Comparison of ENCODE assay signal across 1 cellular context in the genomic region with DNA sequence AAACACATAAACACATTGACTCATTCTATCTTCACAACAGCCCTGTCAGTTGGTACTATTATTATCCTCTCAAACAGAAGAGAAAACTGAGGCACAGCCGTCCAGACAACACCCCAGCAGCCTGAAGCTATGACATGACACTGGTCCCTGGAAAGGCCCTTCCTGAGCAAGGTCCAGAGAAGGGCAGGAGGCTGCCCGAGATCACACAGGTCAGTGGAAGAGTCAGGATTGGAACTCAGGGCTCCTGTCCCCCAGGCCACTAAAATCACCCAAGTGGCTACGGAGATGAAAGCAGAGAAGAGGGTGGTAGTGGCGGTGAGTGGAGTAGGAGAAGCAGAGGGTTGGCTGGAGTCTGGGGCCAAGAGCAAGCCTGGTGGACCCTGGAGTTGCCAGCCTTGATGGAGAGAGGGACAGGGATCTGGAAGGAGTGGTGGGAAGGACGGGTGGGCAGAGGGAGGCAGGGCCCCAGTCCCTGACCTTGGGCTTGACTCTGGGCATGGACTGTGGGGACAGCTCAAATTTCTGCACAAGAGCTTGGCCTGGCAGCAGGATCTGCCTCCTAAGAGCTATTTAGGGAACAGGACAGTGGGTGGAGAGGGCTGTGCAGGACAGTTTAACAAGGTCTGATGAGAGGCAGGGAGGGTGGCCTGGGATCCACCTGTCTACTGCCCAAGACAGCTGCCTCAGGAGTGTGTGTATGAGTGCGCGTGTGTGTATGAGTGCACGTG.
TF ChIP-seq lines count a peak whose summit lies in the region.

No MANE protein-coding gene starts in this region.

TF ChIP-seq in WTC11, 78 proteins besides CTCF, POLR2A, EP300 and RAD21 (continued from another document):
- TF ChIP-seq, protein P1, sequence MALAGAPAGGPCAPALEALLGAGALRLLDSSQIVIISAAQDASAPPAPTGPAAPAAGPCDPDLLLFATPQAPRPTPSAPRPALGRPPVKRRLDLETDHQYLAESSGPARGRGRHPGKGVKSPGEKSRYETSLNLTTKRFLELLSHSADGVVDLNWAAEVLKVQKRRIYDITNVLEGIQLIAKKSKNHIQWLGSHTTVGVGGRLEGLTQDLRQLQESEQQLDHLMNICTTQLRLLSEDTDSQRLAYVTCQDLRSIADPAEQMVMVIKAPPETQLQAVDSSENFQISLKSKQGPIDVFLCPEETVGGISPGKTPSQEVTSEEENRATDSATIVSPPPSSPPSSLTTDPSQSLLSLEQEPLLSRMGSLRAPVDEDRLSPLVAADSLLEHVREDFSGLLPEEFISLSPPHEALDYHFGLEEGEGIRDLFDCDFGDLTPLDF (CRISPR knock-in tag; IDR thresholded peaks at IDR 0.05): no peak
- TF ChIP-seq PRRX2 (CRISPR knock-in tag; IDR thresholded peaks at IDR 0.05) (no peak), ZNF416 (CRISPR knock-in tag; IDR thresholded peaks at IDR 0.05) (no peak), TEAD1 (CRISPR knock-in tag; IDR thresholded peaks at IDR 0.05) (no peak), SP1 (CRISPR knock-in tag; conservative IDR thresholded peaks at IDR 0.05) (no peak), JUN (CRISPR knock-in tag; IDR thresholded peaks at IDR 0.05) (no peak), GRHL2 (CRISPR knock-in tag; IDR thresholded peaks at IDR 0.05; ENCODE audit: insufficient replicate concordance, severe bottlenecking) (no peak), GABPB1 (CRISPR knock-in tag; IDR thresholded peaks at IDR 0.05) (no peak)
- TF ChIP-seq, protein P2, sequence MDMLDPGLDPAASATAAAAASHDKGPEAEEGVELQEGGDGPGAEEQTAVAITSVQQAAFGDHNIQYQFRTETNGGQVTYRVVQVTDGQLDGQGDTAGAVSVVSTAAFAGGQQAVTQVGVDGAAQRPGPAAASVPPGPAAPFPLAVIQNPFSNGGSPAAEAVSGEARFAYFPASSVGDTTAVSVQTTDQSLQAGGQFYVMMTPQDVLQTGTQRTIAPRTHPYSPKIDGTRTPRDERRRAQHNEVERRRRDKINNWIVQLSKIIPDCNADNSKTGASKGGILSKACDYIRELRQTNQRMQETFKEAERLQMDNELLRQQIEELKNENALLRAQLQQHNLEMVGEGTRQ (CRISPR knock-in tag; IDR thresholded peaks at IDR 0.05): no peak
- TF ChIP-seq, protein P3, sequence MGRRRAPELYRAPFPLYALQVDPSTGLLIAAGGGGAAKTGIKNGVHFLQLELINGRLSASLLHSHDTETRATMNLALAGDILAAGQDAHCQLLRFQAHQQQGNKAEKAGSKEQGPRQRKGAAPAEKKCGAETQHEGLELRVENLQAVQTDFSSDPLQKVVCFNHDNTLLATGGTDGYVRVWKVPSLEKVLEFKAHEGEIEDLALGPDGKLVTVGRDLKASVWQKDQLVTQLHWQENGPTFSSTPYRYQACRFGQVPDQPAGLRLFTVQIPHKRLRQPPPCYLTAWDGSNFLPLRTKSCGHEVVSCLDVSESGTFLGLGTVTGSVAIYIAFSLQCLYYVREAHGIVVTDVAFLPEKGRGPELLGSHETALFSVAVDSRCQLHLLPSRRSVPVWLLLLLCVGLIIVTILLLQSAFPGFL (CRISPR knock-in tag; IDR thresholded peaks at IDR 0.05; ENCODE audit: borderline replicate concordance): no peak
- TF ChIP-seq, protein P4, sequence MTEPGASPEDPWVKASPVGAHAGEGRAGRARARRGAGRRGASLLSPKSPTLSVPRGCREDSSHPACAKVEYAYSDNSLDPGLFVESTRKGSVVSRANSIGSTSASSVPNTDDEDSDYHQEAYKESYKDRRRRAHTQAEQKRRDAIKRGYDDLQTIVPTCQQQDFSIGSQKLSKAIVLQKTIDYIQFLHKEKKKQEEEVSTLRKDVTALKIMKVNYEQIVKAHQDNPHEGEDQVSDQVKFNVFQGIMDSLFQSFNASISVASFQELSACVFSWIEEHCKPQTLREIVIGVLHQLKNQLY (CRISPR knock-in tag; IDR thresholded peaks at IDR 0.05): no peak
- TF ChIP-seq, protein P5, sequence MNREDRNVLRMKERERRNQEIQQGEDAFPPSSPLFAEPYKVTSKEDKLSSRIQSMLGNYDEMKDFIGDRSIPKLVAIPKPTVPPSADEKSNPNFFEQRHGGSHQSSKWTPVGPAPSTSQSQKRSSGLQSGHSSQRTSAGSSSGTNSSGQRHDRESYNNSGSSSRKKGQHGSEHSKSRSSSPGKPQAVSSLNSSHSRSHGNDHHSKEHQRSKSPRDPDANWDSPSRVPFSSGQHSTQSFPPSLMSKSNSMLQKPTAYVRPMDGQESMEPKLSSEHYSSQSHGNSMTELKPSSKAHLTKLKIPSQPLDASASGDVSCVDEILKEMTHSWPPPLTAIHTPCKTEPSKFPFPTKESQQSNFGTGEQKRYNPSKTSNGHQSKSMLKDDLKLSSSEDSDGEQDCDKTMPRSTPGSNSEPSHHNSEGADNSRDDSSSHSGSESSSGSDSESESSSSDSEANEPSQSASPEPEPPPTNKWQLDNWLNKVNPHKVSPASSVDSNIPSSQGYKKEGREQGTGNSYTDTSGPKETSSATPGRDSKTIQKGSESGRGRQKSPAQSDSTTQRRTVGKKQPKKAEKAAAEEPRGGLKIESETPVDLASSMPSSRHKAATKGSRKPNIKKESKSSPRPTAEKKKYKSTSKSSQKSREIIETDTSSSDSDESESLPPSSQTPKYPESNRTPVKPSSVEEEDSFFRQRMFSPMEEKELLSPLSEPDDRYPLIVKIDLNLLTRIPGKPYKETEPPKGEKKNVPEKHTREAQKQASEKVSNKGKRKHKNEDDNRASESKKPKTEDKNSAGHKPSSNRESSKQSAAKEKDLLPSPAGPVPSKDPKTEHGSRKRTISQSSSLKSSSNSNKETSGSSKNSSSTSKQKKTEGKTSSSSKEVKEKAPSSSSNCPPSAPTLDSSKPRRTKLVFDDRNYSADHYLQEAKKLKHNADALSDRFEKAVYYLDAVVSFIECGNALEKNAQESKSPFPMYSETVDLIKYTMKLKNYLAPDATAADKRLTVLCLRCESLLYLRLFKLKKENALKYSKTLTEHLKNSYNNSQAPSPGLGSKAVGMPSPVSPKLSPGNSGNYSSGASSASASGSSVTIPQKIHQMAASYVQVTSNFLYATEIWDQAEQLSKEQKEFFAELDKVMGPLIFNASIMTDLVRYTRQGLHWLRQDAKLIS (CRISPR knock-in tag; IDR thresholded peaks at IDR 0.05; ENCODE audit: borderline replicate concordance): no peak
TF ChIP-seq in WTC11: peak in this region for 0.
